ENCODE assay signal across 21 cellular contexts in genomic region chrX:101729986-101730385, GRCh38.
DNase-seq lines count a peak whose midpoint lies in the region; ATAC-seq, FAIRE-seq and TF ChIP-seq lines count a peak whose summit lies in the region.
"Had no signal": no experiment of that assay in that cellular context is flagged by ENCODE, and none has a peak within 500 bp of the region (broad histone marks: within the 10 kb centered on the region; RNA-seq: fewer than 3 reads in every experiment).

No MANE protein-coding gene starts in this region.

- TF ChIP-seq POLR2A in H1 (IDR thresholded peaks at IDR 0.05; ENCODE audit: control extremely low read depth in 1 of 2, low read depth in 2 of 2, low read length in 2 of 2), result no peak

- H2BK20ac ChIP-seq in H1 (ENCODE audit: low read length), result no peak overlapping the region

- POLR2A ChIA-PET in H1 (lab: Charles Lee; ENCODE audit: partially characterized antibody), result no interaction called here
- POLR2A ChIA-PET in CD8-positive, alpha-beta T cell (lab: Charles Lee), result no interaction called here

- no peak for ATAC-seq in CD8-positive, alpha-beta T cell
- ATAC-seq: HCT116, K562 had no signal

- intact Hi-C loops in CD8-positive, alpha-beta T cell (cut with DNase I, micrococcal nuclease), result no loop called here

- no peak for TF ChIP-seq RAD21 in H1 (IDR thresholded peaks at IDR 0.05 in 1 of 2, conservative IDR thresholded peaks at IDR 0.05 in 1 of 2; ENCODE audit: low read depth in 2 of 2, low read length in 2 of 2)

- no peak overlapping the region for H4K8ac ChIP-seq in H1 (ENCODE audit: extremely low read depth, insufficient read depth, low read length)

- H3K14ac ChIP-seq in H1 (ENCODE audit: insufficient read length), result no peak overlapping the region

- no peaks in the 10 kb centered on the region for H3K36me3 Mint-ChIP-seq in CD8-positive, alpha-beta T cell
- H3K36me3 Mint-ChIP-seq: CD4-positive, CD25-positive, alpha-beta regulatory T cell had no signal

- H3K9me3 ChIP-seq in HUES48 (ENCODE audit: control insufficient read depth, insufficient read depth, low read length), result peaks cover 2% of the 10 kb centered on the region; the same call in 1 of the 2 replicates
- no peaks in the 10 kb centered on the region for H3K9me3 ChIP-seq in H1 (ENCODE audit: insufficient read depth in 2 of 2, low read depth in 1 of 2, low read length in 1 of 2)
- H3K9me3 ChIP-seq in CD8-positive, alpha-beta T cell (ENCODE audit: low read length), result no peaks in the 10 kb centered on the region
- H3K9me3 ChIP-seq: BE2C had no signal

- no peak overlapping the region for H3K4me3 Mint-ChIP-seq in CD8-positive, alpha-beta T cell
- H3K4me3 Mint-ChIP-seq: CD4-positive, CD25-positive, alpha-beta regulatory T cell; HFFc6 had no signal

- H3K4me3 ChIP-seq in HUES48 (ENCODE audit: low read depth, low read length), result peak overlapping the region; percentile 33; the same call in 1 of the 2 replicates
- H3K4me3 ChIP-seq in H1 (ENCODE audit: extremely low read depth in 1 of 4, insufficient read depth in 2 of 4, low read depth in 3 of 4, low read length in 4 of 4), result peak overlapping the region in 1 of 4 experiments; percentile 21; a peak in 1 of 8 replicates
- H3K4me3 ChIP-seq in brain microvascular endothelial cell (ENCODE audit: low read depth, low read length), result no peak overlapping the region
- H3K4me3 ChIP-seq in CD8-positive, alpha-beta T cell (ENCODE audit: low read depth, low read length), result no peak overlapping the region
- H3K4me3 ChIP-seq: GM23248, K562 had no signal

- WGBS in H1 (ENCODE audit: extremely low coverage in 1 of 2, insufficient coverage in 1 of 2, insufficient read length in 1 of 2, insufficient replicate concordance in 2 of 2, low coverage in 1 of 2, low lambda C conversion rate in 2 of 2, missing lambda C conversion rate in 1 of 2), 2 experiments, result 50% methylated on average over 1 of the region's 1 CpG; no CpG with 5 or more reads in 1 of the 2 experiments

- H4K5ac ChIP-seq in H1 (ENCODE audit: insufficient read length, low read depth, low read length), result no peak overlapping the region

- no peak overlapping the region for H2AFZ ChIP-seq in H1 (ENCODE audit: low read length)
- H2AFZ ChIP-seq: GM23248 had no signal

- peak; percentile 53 for DNase-seq in ELF-1 (ENCODE audit: low read depth, low spot score)
- no peak for DNase-seq in H1 (ENCODE audit: low read depth in 1 of 2, low spot score in 2 of 2)
- peak; percentile 6 for DNase-seq in iPS-NIHi11 (ENCODE audit: low spot score)
- DNase-seq in globus pallidus (ENCODE audit: low spot score), result no peak
- no peak for DNase-seq in brain microvascular endothelial cell
- no peak for DNase-seq in CD8-positive, alpha-beta T cell
- DNase-seq: ACHN; BE2C; C1 segment of cervical spinal cord; CD4-positive, CD25-positive, alpha-beta regulatory T cell; DMS153; GDM1; GM23248; H7; HFFc6; IMR-90 had no signal

- H3K27me3 ChIP-seq in HUES48 (ENCODE audit: control insufficient read depth, insufficient read depth, low read length) (no peaks in the 10 kb centered on the region), H1 (replicated peaks in 1 of 4; ENCODE audit: control insufficient read depth in 3 of 4, extremely low read depth in 1 of 4, insufficient read depth in 3 of 4, low read length in 3 of 4) (no peaks in the 10 kb centered on the region), brain microvascular endothelial cell (replicated peaks) (no peaks in the 10 kb centered on the region)
- H3K27me3 ChIP-seq in CD8-positive, alpha-beta T cell (ENCODE audit: insufficient read depth, low read length), result no peaks in the 10 kb centered on the region
- H3K27me3 ChIP-seq: BE2C had no signal

- H4K91ac ChIP-seq in H1 (replicated peaks; ENCODE audit: insufficient read length, low read length), result no peak overlapping the region

- H2AK5ac ChIP-seq in H1 (ENCODE audit: low read depth, low read length), result no peak overlapping the region

- no peak overlapping the region for H3K56ac ChIP-seq in H1 (replicated peaks; ENCODE audit: insufficient read length, low read depth, low read length)

- no peak overlapping the region for H3K27ac Mint-ChIP-seq in CD8-positive, alpha-beta T cell
- H3K27ac Mint-ChIP-seq: CD4-positive, CD25-positive, alpha-beta regulatory T cell; HFFc6 had no signal

- CTCF ChIA-PET in H1 (lab: Charles Lee; ENCODE audit: partially characterized antibody), result no interaction called here
- CTCF ChIA-PET in CD8-positive, alpha-beta T cell (lab: Charles Lee), result no interaction called here

- H3K23me2 ChIP-seq in H1 (ENCODE audit: low read depth, low read length), result no peaks in the 10 kb centered on the region

- TF ChIP-seq CTCF in H1 (IDR thresholded peaks at IDR 0.05; ENCODE audit: control extremely low read depth in 1 of 3, insufficient read depth in 1 of 3, low read depth in 1 of 3, low read length in 3 of 3), result no peak
- no peak for TF ChIP-seq CTCF in brain microvascular endothelial cell (IDR thresholded peaks at IDR 0.05; ENCODE audit: low read depth, low read length, missing control alignments)
- TF ChIP-seq CTCF in CD8-positive, alpha-beta T cell (IDR thresholded peaks at IDR 0.05), result no peak

- H3K4me1 Mint-ChIP-seq in CD8-positive, alpha-beta T cell (ENCODE audit: low read depth), result no peaks in the 10 kb centered on the region
- H3K4me1 Mint-ChIP-seq: CD4-positive, CD25-positive, alpha-beta regulatory T cell had no signal

- H3K79me2 ChIP-seq in H1 (ENCODE audit: control insufficient read depth in 1 of 2, insufficient read depth in 2 of 2, low read length in 2 of 2), result no peaks in the 10 kb centered on the region

- H2BK5ac ChIP-seq in H1 (ENCODE audit: low read depth, low read length), result no peak overlapping the region

- no peaks in the 10 kb centered on the region for H3K79me1 ChIP-seq in H1 (ENCODE audit: low read depth, low read length)

- in situ Hi-C loops in brain microvascular endothelial cell (cut with HindIII; ENCODE audit: low pct_ligation_motif_present, low sequenced_read_pairs), result no loop called here

- no peak for FAIRE-seq in H1 (lab: Jason Lieb, UNC)
- FAIRE-seq: GM12892, K562 had no signal

- no peak overlapping the region for H3K4ac ChIP-seq in H1 (replicated peaks; ENCODE audit: insufficient read length, low read depth, low read length)

- H2BK15ac ChIP-seq in H1 (ENCODE audit: low read length), result no peak overlapping the region

- H3K9ac ChIP-seq in HUES48 (ENCODE audit: low read depth, low read length), result no peak overlapping the region
- no peak overlapping the region for H3K9ac ChIP-seq in H1 (replicated peaks in 1 of 4; ENCODE audit: extremely low read depth in 1 of 4, low read depth in 3 of 4, low read length in 3 of 4)
- H3K9ac ChIP-seq: GM23248 had no signal

- H3K36me3 ChIP-seq in HUES48 (ENCODE audit: control insufficient read depth, insufficient read depth, low read length) (no peaks in the 10 kb centered on the region), H1 (ENCODE audit: control insufficient read depth in 2 of 4, insufficient read depth in 4 of 4, low read length in 3 of 4) (no peaks in the 10 kb centered on the region), brain microvascular endothelial cell (replicated peaks) (no peaks in the 10 kb centered on the region)
- H3K36me3 ChIP-seq in CD8-positive, alpha-beta T cell (ENCODE audit: insufficient read depth, low read length), result no peaks in the 10 kb centered on the region
- H3K36me3 ChIP-seq: BE2C had no signal

- H3K9me3 Mint-ChIP-seq in CD8-positive, alpha-beta T cell, result no peaks in the 10 kb centered on the region
- H3K9me3 Mint-ChIP-seq: HFFc6 had no signal

- H3K4me2 ChIP-seq in H1 (ENCODE audit: insufficient read depth in 1 of 2, low read depth in 2 of 2, low read length in 2 of 2), result peak overlapping the region in 1 of 2 experiments; percentile 7; a peak in 2 of 4 replicates

- H3K18ac ChIP-seq in H1 (ENCODE audit: extremely low read depth, low read length), result no peak overlapping the region

- peaks cover 24% of the 10 kb centered on the region for H3K4me1 ChIP-seq in HUES48 (ENCODE audit: control insufficient read depth, insufficient read depth, low read length)
- peaks cover 0 to 3% (median 0%) of the 10 kb centered on the region in 4 experiments; a peak in 1 of 7 replicates for H3K4me1 ChIP-seq in H1 (replicated peaks in 1 of 4; ENCODE audit: control insufficient read depth in 3 of 4, insufficient read depth in 4 of 4, low read length in 3 of 4)
- H3K4me1 ChIP-seq in CD8-positive, alpha-beta T cell (ENCODE audit: insufficient read depth, low read length), result no peaks in the 10 kb centered on the region
- H3K4me1 ChIP-seq: BE2C had no signal

- no peak for TF ChIP-seq EP300 in H1 (IDR thresholded peaks at IDR 0.05; ENCODE audit: borderline replicate concordance in 1 of 2, low read depth in 2 of 2, low read length in 2 of 2)

- no peaks in the 10 kb centered on the region for H4K20me1 ChIP-seq in H1 (replicated peaks in 1 of 2; ENCODE audit: control insufficient read depth in 1 of 2, insufficient read depth in 2 of 2, low read length in 2 of 2)

- no peak overlapping the region for H3K27ac ChIP-seq in HUES48 (ENCODE audit: low read depth, low read length)
- H3K27ac ChIP-seq in H1 (ENCODE audit: low read depth, low read length), result no peak overlapping the region
- no peak overlapping the region for H3K27ac ChIP-seq in brain microvascular endothelial cell
- H3K27ac ChIP-seq in CD8-positive, alpha-beta T cell (ENCODE audit: low read depth, low read length), result no peak overlapping the region
- H3K27ac ChIP-seq: GM23248, HL-60 had no signal

- no peak overlapping the region for H2BK12ac ChIP-seq in H1 (ENCODE audit: low read depth, low read length)

- no peak overlapping the region for H3K23ac ChIP-seq in H1 (ENCODE audit: insufficient read length)

- no peak overlapping the region for H2BK120ac ChIP-seq in H1 (replicated peaks; ENCODE audit: low read depth, low read length)

- peaks cover 3% of the 10 kb centered on the region for H3K27me3 Mint-ChIP-seq in CD8-positive, alpha-beta T cell (ENCODE audit: low read depth)
- H3K27me3 Mint-ChIP-seq: CD4-positive, CD25-positive, alpha-beta regulatory T cell had no signal

TF ChIP-seq in H1, 55 proteins besides CTCF, POLR2A, EP300 and RAD21:
- TF ChIP-seq POU5F1 (IDR thresholded peaks at IDR 0.05; ENCODE audit: low read depth, low read length) (0 out of 2 replicates have a peak, but pooled peaks have one; percentile 40), GTF2F1 (IDR thresholded peaks at IDR 0.05; ENCODE audit: borderline replicate concordance, low read depth, low read length) (no peak), USF2 (IDR thresholded peaks at IDR 0.05; ENCODE audit: low read length) (no peak), SP1 (IDR thresholded peaks at IDR 0.05; ENCODE audit: low read depth, low read length) (0 out of 2 replicates have a peak, but pooled peaks have one; percentile 42)

Comparison
In these comparisons a context has a peak if more than half of its experiments do, and no peak if none do; other contexts are left out.
1. DNase-seq: peak in ELF-1 (single experiment) and iPS-NIHi11 (single experiment); none in H1 (0 of 2), globus pallidus (single experiment), brain microvascular endothelial cell (single experiment) and CD8-positive, alpha-beta T cell (0 of 7).